14 cellular contexts compared by ENCODE assay signal in genomic region chr7:72492446-72492845, GRCh38.
"Had no signal": no experiment of that assay in that cellular context is flagged by ENCODE, and none has a peak within 500 bp of the region (broad histone marks: within the 10 kb centered on the region; RNA-seq: fewer than 3 reads in every experiment).

No MANE protein-coding gene starts in this region.

- H3K9me3 ChIP-seq: neutrophil, thyroid gland, uterus had no signal

- H3K27ac ChIP-seq: foreskin keratinocyte, lower lobe of right lung, neutrophil, thyroid gland, uterus, VCaP had no signal

- H3K27me3 ChIP-seq: foreskin keratinocyte, neutrophil, thyroid gland, uterus had no signal

- ATAC-seq: activated T-cell treated with anti-CD3 and anti-CD28 coated beads, Interleukin-2, amount 50 U/mL, for 72 hours; foreskin keratinocyte; lower lobe of right lung; stimulated activated effector memory CD8-positive, alpha-beta T cell treated with anti-CD3 and anti-CD28 coated beads, Interleukin-12 subunit alpha, Interleukin-12 subunit beta, amount 100 ng/mL, for 72 hours had no signal

- DNase-seq: activated CD4-positive, alpha-beta memory T cell treated with anti-CD3 and anti-CD28 coated beads, Interleukin-2, amount 10 ng/mL, durations not matched to agents 7 days and 5 days; activated gamma-delta T cell treated with Interleukin-2 at 50 U/mL for 16 hours; activated naive CD8-positive, alpha-beta T cell treated with anti-CD3 and anti-CD28 coated beads, Interleukin-2, amount 10 ng/mL, durations not matched to agents 7 days and 5 days; activated T-cell treated with anti-CD3 and anti-CD28 coated beads, Interleukin-2, amount 50 U/mL, for 72 hours; aorta; foreskin keratinocyte; lower lobe of right lung; midbrain; naive B cell; thyroid gland; uterus had no signal

- H3K36me3 ChIP-seq: lower lobe of right lung, neutrophil, thyroid gland, uterus had no signal

- H3K4me3 ChIP-seq: lower lobe of right lung, thyroid gland, uterus had no signal

- H3K4me1 ChIP-seq: foreskin keratinocyte, lower lobe of right lung, thyroid gland, uterus had no signal
